ENCODE assay signal across 14 cellular contexts in the genomic region with DNA sequence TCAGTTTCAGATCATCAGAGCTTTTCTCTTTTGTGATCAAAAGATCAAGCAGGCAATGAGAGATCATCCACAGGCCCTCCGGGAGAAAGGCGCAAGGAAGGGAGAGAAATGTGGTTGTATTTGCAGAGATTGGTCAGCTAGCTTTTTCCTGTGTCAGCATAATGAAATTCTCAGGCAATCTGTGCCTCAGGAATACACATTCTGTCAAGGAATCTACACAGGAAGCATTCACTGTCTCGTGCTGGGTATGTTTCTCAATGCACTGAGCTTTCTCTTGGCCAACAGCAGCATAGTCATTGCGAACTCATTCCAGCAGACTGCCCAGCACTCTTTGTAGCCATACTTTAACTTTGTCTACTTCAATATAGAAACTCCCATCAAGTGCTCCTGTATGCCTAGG.
DNase-seq lines count a peak whose midpoint lies in the region; ATAC-seq, FAIRE-seq and TF ChIP-seq lines count a peak whose summit lies in the region.
"Had no signal": no experiment of that assay in that cellular context is flagged by ENCODE, and none has a peak within 500 bp of the region (broad histone marks: within the 10 kb centered on the region; RNA-seq: fewer than 3 reads in every experiment).

No MANE protein-coding gene starts in this region.

- H2BK120ac ChIP-seq in neuronal stem cell (ENCODE audit: low read depth, low read length): no peak overlapping the region

- H2BK12ac ChIP-seq in neuronal stem cell (ENCODE audit: low read length): no peak overlapping the region

- H3K27me3 Mint-ChIP-seq in GM23338 (ENCODE audit: insufficient read depth, low read depth, poor library complexity): no peaks in the 10 kb centered on the region

- no peak overlapping the region for H3K4me3 Mint-ChIP-seq in GM23338
- H3K4me3 Mint-ChIP-seq: stimulated activated naive CD8-positive, alpha-beta T cell treated with anti-CD3 and anti-CD28 coated beads, Interleukin-15, amount 100 ng/mL, for 72 hours had no signal

- H2AFZ ChIP-seq in GM23338 (peak overlapping the region; percentile 74; the same call in 1 of the 2 replicates), K562 (ENCODE audit: low read depth, low read length) (no peak overlapping the region), HepG2 (ENCODE audit: low read length) (no peak overlapping the region), neuronal stem cell (ENCODE audit: low read length) (no peak overlapping the region)

- in situ Hi-C loops in K562 (cut with MboI): no loop called here
- in situ Hi-C loops in HepG2 (cut with HindIII; ENCODE audit: extremely low pct_ligation_motif_present, low pct_unique_long_range_greater_than_20kb): no loop called here

- no peaks in the 10 kb centered on the region; the same call in 1 of the 2 replicates for H3K9me3 ChIP-seq in K562 (replicated peaks; ENCODE audit: control insufficient read depth, insufficient read depth, low read depth, low read length)
- no peaks in the 10 kb centered on the region for H3K9me3 ChIP-seq in HepG2 (ENCODE audit: low read length)
- no peaks in the 10 kb centered on the region for H3K9me3 ChIP-seq in neuronal stem cell (replicated peaks in 1 of 2; ENCODE audit: control insufficient read depth in 2 of 2, insufficient read depth in 1 of 2, low read depth in 1 of 2, low read length in 2 of 2)

- no peaks in the 10 kb centered on the region; the same call in 1 of the 2 replicates for H3K9me2 ChIP-seq in GM23338 (ENCODE audit: insufficient read depth)

- H3K36me3 Mint-ChIP-seq in GM23338 (ENCODE audit: low read depth): no peaks in the 10 kb centered on the region

- no peak overlapping the region for H2BK5ac ChIP-seq in neuronal stem cell (ENCODE audit: low read length)

- POLR2A ChIA-PET in BJ (lab: Charles Lee): no interaction called here
- POLR2A ChIA-PET in K562 (lab: Yijun Ruan, JAX): no interaction called here
- POLR2A ChIA-PET in HepG2 (lab: Yijun Ruan, JAX): no interaction called here

- CTCF ChIA-PET in BJ (lab: Yijun Ruan, JAX): no interaction called here
- CTCF ChIA-PET in K562 (lab: Yijun Ruan, JAX; ENCODE audit: low intra/inter-chr PET ratio): no interaction called here
- CTCF ChIA-PET in HepG2 (lab: Yijun Ruan, JAX; ENCODE audit: low intra/inter-chr PET ratio, low total read pairs): no interaction called here

- H3K4ac ChIP-seq in neuronal stem cell (ENCODE audit: low read length): no peak overlapping the region

- H4K8ac ChIP-seq in neuronal stem cell (ENCODE audit: low read depth, low read length): no peak overlapping the region

- no peak for ATAC-seq in GM23338
- ATAC-seq in K562: no peak
- no peak for ATAC-seq in HepG2
- no peak for ATAC-seq in GM19463 (IDR thresholded peaks at IDR 0.05; ENCODE audit: unreplicated experiment)
- ATAC-seq in HG03025 (IDR thresholded peaks at IDR 0.05; ENCODE audit: low FRiP score, unreplicated experiment): no peak
- ATAC-seq: stimulated activated naive CD8-positive, alpha-beta T cell treated with anti-CD3 and anti-CD28 coated beads, Interleukin-15, amount 100 ng/mL, for 72 hours had no signal

- no peak overlapping the region for H3K27ac ChIP-seq in GM23338 (ENCODE audit: low read depth)
- no peak overlapping the region for H3K27ac ChIP-seq in K562 (ENCODE audit: extremely low read depth, low read depth, low read length)
- H3K27ac ChIP-seq in HepG2 (ENCODE audit: extremely low read length, insufficient read depth, low read length): no peak overlapping the region
- no peak overlapping the region for H3K27ac ChIP-seq in neuronal stem cell (replicated peaks; ENCODE audit: low read length)

- H3K9me3 Mint-ChIP-seq in GM23338: no peaks in the 10 kb centered on the region
- H3K9me3 Mint-ChIP-seq: stimulated activated naive CD8-positive, alpha-beta T cell treated with anti-CD3 and anti-CD28 coated beads, Interleukin-15, amount 100 ng/mL, for 72 hours had no signal

- no peaks in the 10 kb centered on the region for H3K27me3 ChIP-seq in BJ (ENCODE audit: control insufficient read depth, insufficient read depth, low read length)
- H3K27me3 ChIP-seq in GM23338 (ENCODE audit: insufficient read depth): no peaks in the 10 kb centered on the region
- no peaks in the 10 kb centered on the region for H3K27me3 ChIP-seq in K562 (ENCODE audit: control insufficient read depth in 2 of 2, insufficient read depth in 2 of 2, low read length in 2 of 2)
- H3K27me3 ChIP-seq in HepG2 (ENCODE audit: control insufficient read depth in 1 of 2, insufficient read depth in 2 of 2, low read length in 2 of 2): no peaks in the 10 kb centered on the region
- no peaks in the 10 kb centered on the region for H3K27me3 ChIP-seq in neuronal stem cell (ENCODE audit: control insufficient read depth in 3 of 3, insufficient read depth in 3 of 3, low read depth in 1 of 3, low read length in 3 of 3)

- FAIRE-seq in K562 (lab: Jason Lieb, UNC) (no peak), HepG2 (lab: Jason Lieb, UNC) (no peak)
- FAIRE-seq: kidney had no signal

- no peak overlapping the region for H3K4me2 ChIP-seq in GM23338
- H3K4me2 ChIP-seq in K562 (ENCODE audit: insufficient read depth, low read length): no peak overlapping the region
- no peak overlapping the region for H3K4me2 ChIP-seq in HepG2 (ENCODE audit: low read depth, low read length)
- no peak overlapping the region for H3K4me2 ChIP-seq in neuronal stem cell (ENCODE audit: insufficient read depth, low read length, poor library complexity, severe bottlenecking)

- no peak overlapping the region for H2BK15ac ChIP-seq in neuronal stem cell (ENCODE audit: low read length)

- 2% methylated on average over 4 of the region's 4 CpGs for WGBS in K562 (ENCODE audit: insufficient coverage, low coverage, missing lambda C conversion rate)
- 50% methylated on average over 4 of the region's 4 CpGs for WGBS in HepG2 (ENCODE audit: low lambda C conversion rate)
- WGBS in neuronal stem cell (ENCODE audit: extremely low coverage in 2 of 2, insufficient read length in 2 of 2, insufficient replicate concordance in 1 of 2), 2 donors: no CpG with 5 or more reads among the region's 4 CpGs

- TF ChIP-seq CTCF in BJ (IDR thresholded peaks at IDR 0.05; ENCODE audit: insufficient read depth, low read depth, low read length) (no peak), GM23338 (conservative IDR thresholded peaks at IDR 0.05; ENCODE audit: low read depth in 2 of 2) (no peak), K562 (IDR thresholded peaks at IDR 0.05 in 2 of 3, conservative IDR thresholded peaks at IDR 0.05 in 1 of 3; ENCODE audit: insufficient read depth in 2 of 3, low read depth in 1 of 3, low read length in 3 of 3) (no peak), HepG2 (CRISPR knock-in tag; IDR thresholded peaks at IDR 0.05) (no peak)

- no peak overlapping the region for H3K27ac Mint-ChIP-seq in GM23338

- DNase-seq in BJ (ENCODE audit: low read depth): peak; percentile 22
- DNase-seq in GM23338 (ENCODE audit: low spot score): no peak
- no peak for DNase-seq in K562 (ENCODE audit: extremely low read depth in 1 of 4, low spot score in 3 of 4)
- DNase-seq in HepG2 (ENCODE audit: low spot score): no peak
- no peak for DNase-seq in GF-D8 (lab: John Stamatoyannopoulos, UW)
- no peak for DNase-seq in neuronal stem cell (ENCODE audit: low spot score)
- DNase-seq: glutamatergic neuron; kidney; NCI-H2029 treated with DMSO at 0.1 percent for 48 hours; NCI-H774; retina; stimulated activated naive CD8-positive, alpha-beta T cell treated with anti-CD3 and anti-CD28 coated beads, Interleukin-15, amount 100 ng/mL, for 72 hours had no signal

- TF ChIP-seq EP300 in K562 (IDR thresholded peaks at IDR 0.05; ENCODE audit: low read length) (no peak), HepG2 (IDR thresholded peaks at IDR 0.05; ENCODE audit: low read depth in 2 of 2, low read length in 2 of 2) (no peak), HepG2 (CRISPR knock-in tag; IDR thresholded peaks at IDR 0.05; ENCODE audit: borderline replicate concordance) (no peak)

- intact Hi-C loops in K562 (cut with micrococcal nuclease): no loop called here
- intact Hi-C loops in HepG2 (cut with micrococcal nuclease; ENCODE audit: unreplicated experiment): no loop called here

- no peaks in the 10 kb centered on the region for H3K9me1 ChIP-seq in K562 (ENCODE audit: control insufficient read depth, insufficient read depth, low read length)

- no peak overlapping the region for H3K9ac ChIP-seq in K562 (ENCODE audit: insufficient read depth in 1 of 2, low read depth in 2 of 2, low read length in 2 of 2)
- no peak overlapping the region for H3K9ac ChIP-seq in HepG2 (ENCODE audit: insufficient read depth, low read depth, low read length)
- no peak overlapping the region for H3K9ac ChIP-seq in neuronal stem cell (ENCODE audit: low read depth, low read length, poor library complexity)

- no peak overlapping the region for H3K23ac ChIP-seq in neuronal stem cell (ENCODE audit: low read depth, low read length, poor library complexity)

- H4K91ac ChIP-seq in neuronal stem cell (ENCODE audit: low read depth, low read length, poor library complexity): no peak overlapping the region

- no peak for TF ChIP-seq RAD21 in K562 (CRISPR knock-in tag; conservative IDR thresholded peaks at IDR 0.05 in 1 of 2, IDR thresholded peaks at IDR 0.05 in 1 of 2)
- no peak for TF ChIP-seq RAD21 in HepG2 (CRISPR knock-in tag; IDR thresholded peaks at IDR 0.05)

- H2AK5ac ChIP-seq in neuronal stem cell (ENCODE audit: low read depth, low read length): no peak overlapping the region

- TF ChIP-seq POLR2A in K562 (conservative IDR thresholded peaks at IDR 0.05) (no peak), HepG2 (IDR thresholded peaks at IDR 0.05; ENCODE audit: insufficient read depth in 1 of 2, low read depth in 2 of 2, low read length in 2 of 2) (no peak)

- no TSS peak for BruUV-seq in K562 (replicated peaks; lab: Mats Ljungman, UMichigan)
- no TSS peak for BruUV-seq in HepG2 (replicated peaks; lab: Mats Ljungman, UMichigan)

- no peaks in the 10 kb centered on the region for H3F3A ChIP-seq in GM23338 (replicated peaks; ENCODE audit: low read depth)

- no peak overlapping the region for H3K4me3 ChIP-seq in BJ (ENCODE audit: low read depth, low read length)
- no peak overlapping the region for H3K4me3 ChIP-seq in GM23338
- no peak overlapping the region for H3K4me3 ChIP-seq in K562
- no peak overlapping the region for H3K4me3 ChIP-seq in HepG2 (replicated peaks in 1 of 3; ENCODE audit: insufficient read depth in 1 of 3, low read depth in 2 of 3, low read length in 3 of 3)
- H3K4me3 ChIP-seq in neuronal stem cell (ENCODE audit: low read length in 2 of 2): no peak overlapping the region

- no peak overlapping the region for H3K14ac ChIP-seq in neuronal stem cell (ENCODE audit: low read length)

- H3K79me1 ChIP-seq in neuronal stem cell (ENCODE audit: low read depth, low read length): no peaks in the 10 kb centered on the region

- H3K4me1 ChIP-seq in GM23338 (ENCODE audit: insufficient read depth) (peaks cover 2% of the 10 kb centered on the region; the same call in 1 of the 2 replicates), K562 (replicated peaks in 1 of 2; ENCODE audit: control insufficient read depth in 2 of 2, insufficient read depth in 2 of 2, low read length in 2 of 2) (no peaks in the 10 kb centered on the region), HepG2 (ENCODE audit: insufficient read depth, low read length) (no peaks in the 10 kb centered on the region), neuronal stem cell (ENCODE audit: control insufficient read depth in 2 of 2, insufficient read depth in 1 of 2, low read depth in 1 of 2, low read length in 2 of 2) (no peaks in the 10 kb centered on the region)

- H3K4me1 Mint-ChIP-seq in GM23338: peaks cover 8% of the 10 kb centered on the region; the same call in 2 of the 3 replicates

- no peak overlapping the region for H3K18ac ChIP-seq in neuronal stem cell (ENCODE audit: low read length)

- H3K79me2 ChIP-seq in GM23338 (replicated peaks; ENCODE audit: insufficient read depth): no peaks in the 10 kb centered on the region
- no peaks in the 10 kb centered on the region for H3K79me2 ChIP-seq in K562 (ENCODE audit: control insufficient read depth, insufficient read depth, low read length)
- H3K79me2 ChIP-seq in HepG2 (ENCODE audit: insufficient read depth, low read length): no peaks in the 10 kb centered on the region

- H4K20me1 ChIP-seq in GM23338 (replicated peaks; ENCODE audit: insufficient read depth): no peaks in the 10 kb centered on the region
- H4K20me1 ChIP-seq in K562 (replicated peaks; ENCODE audit: control insufficient read depth, insufficient read depth, low read length): no peaks in the 10 kb centered on the region
- H4K20me1 ChIP-seq in HepG2 (ENCODE audit: insufficient read depth, low read length): no peaks in the 10 kb centered on the region

- no peaks in the 10 kb centered on the region for H3K36me3 ChIP-seq in BJ (ENCODE audit: control insufficient read depth, insufficient read depth, low read length)
- no peaks in the 10 kb centered on the region for H3K36me3 ChIP-seq in GM23338 (ENCODE audit: insufficient read depth)
- no peaks in the 10 kb centered on the region for H3K36me3 ChIP-seq in K562 (ENCODE audit: control insufficient read depth, insufficient read depth, low read length)
- no peaks in the 10 kb centered on the region for H3K36me3 ChIP-seq in HepG2 (replicated peaks in 1 of 2; ENCODE audit: control insufficient read depth in 1 of 2, insufficient read depth in 2 of 2, low read length in 2 of 2)
- no peaks in the 10 kb centered on the region for H3K36me3 ChIP-seq in neuronal stem cell (replicated peaks in 1 of 2; ENCODE audit: control insufficient read depth in 2 of 2, insufficient read depth in 2 of 2, low read length in 2 of 2)
